13 cellular contexts compared by ENCODE assay signal in the genomic region with DNA sequence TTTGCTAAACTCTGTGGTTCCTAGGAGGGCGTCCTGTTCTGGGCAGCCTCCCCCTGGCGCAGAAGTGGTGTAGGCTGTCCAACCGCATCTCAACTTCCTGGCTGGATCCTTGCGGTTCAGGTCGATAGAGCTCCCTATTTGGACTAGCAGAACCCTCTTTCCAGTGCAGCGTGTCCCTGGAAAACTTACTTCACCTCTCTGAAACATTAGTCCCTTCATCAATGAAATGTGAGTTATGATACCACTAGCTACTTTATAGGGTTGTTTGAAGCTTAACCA. TPM values are rescaled to one million over a fixed set of nuclear protein-coding genes. Genes with fewer than 3 reads are reported as not detected.
A peak's percentile ranks its signal among the peaks of the same experiment; 100 is the strongest.
DNase-seq lines count a peak whose midpoint lies in the region; ATAC-seq, FAIRE-seq and TF ChIP-seq lines count a peak whose summit lies in the region.
"Had no signal": no experiment of that assay in that cellular context is flagged by ENCODE, and none has a peak within 500 bp of the region (broad histone marks: within the 10 kb centered on the region; RNA-seq: fewer than 3 reads in every experiment).

No MANE protein-coding gene starts in this region.

- H3K27ac Mint-ChIP-seq in activated T-cell treated with anti-CD3 and anti-CD28 coated beads, Interleukin-2, amount 50 U/mL, for 72 hours, result no peak overlapping the region
- H3K27ac Mint-ChIP-seq: activated CD4-positive, alpha-beta T cell treated with anti-CD3 and anti-CD28 coated beads, Interleukin-2, amount 10 ng/mL, durations not matched to agents 24 days and 14 days had no signal

- H3K4me1 ChIP-seq in adipocyte (ENCODE audit: control insufficient read depth, insufficient read depth, low read length) (peaks cover 6% of the 10 kb centered on the region), keratinocyte (ENCODE audit: control insufficient read depth, extremely low read depth, insufficient read depth, low read length) (peaks cover 14% of the 10 kb centered on the region), suprapubic skin (peaks cover 24% of the 10 kb centered on the region)
- H3K4me1 ChIP-seq: parathyroid adenoma had no signal

- H3K79me2 ChIP-seq in keratinocyte (ENCODE audit: control insufficient read depth, insufficient read depth, low read length), result no peaks in the 10 kb centered on the region
- H3K79me2 ChIP-seq: parathyroid adenoma had no signal

- ATAC-seq in activated T-cell treated with anti-CD3 and anti-CD28 coated beads, Interleukin-2, amount 50 U/mL, for 72 hours (replicated peaks in 1 of 2), result no peak
- ATAC-seq in HG02588 (IDR thresholded peaks at IDR 0.05; ENCODE audit: unreplicated experiment), result no peak

- TF ChIP-seq EP300 in suprapubic skin (IDR thresholded peaks at IDR 0.05), result no peak

- no peaks in the 10 kb centered on the region for H4K20me1 ChIP-seq in keratinocyte (ENCODE audit: control insufficient read depth, extremely low read depth, insufficient read depth, low read length)

- H3K9me3 Mint-ChIP-seq in activated T-cell treated with anti-CD3 and anti-CD28 coated beads, Interleukin-2, amount 50 U/mL, for 72 hours, result no peaks in the 10 kb centered on the region
- H3K9me3 Mint-ChIP-seq: activated CD4-positive, alpha-beta T cell treated with anti-CD3 and anti-CD28 coated beads, Interleukin-2, amount 10 ng/mL, durations not matched to agents 24 days and 14 days had no signal

- no peaks in the 10 kb centered on the region for H3K9me1 ChIP-seq in keratinocyte (ENCODE audit: control insufficient read depth, extremely low read depth, insufficient read depth, low read length)

- no peaks in the 10 kb centered on the region for H3K36me3 Mint-ChIP-seq in activated T-cell treated with anti-CD3 and anti-CD28 coated beads, Interleukin-2, amount 50 U/mL, for 72 hours (ENCODE audit: insufficient read depth in 2 of 2)

- TF ChIP-seq CTCF in keratinocyte (optimal IDR thresholded peaks at IDR 0.05 in 1 of 3, IDR thresholded peaks at IDR 0.05 in 1 of 3, conservative IDR thresholded peaks at IDR 0.05 in 1 of 3; ENCODE audit: extremely low read depth in 1 of 3, insufficient read depth in 2 of 3, low read length in 3 of 3), result no peak
- TF ChIP-seq CTCF in suprapubic skin (IDR thresholded peaks at IDR 0.05), result no peak

- H3K9ac ChIP-seq in adipocyte (ENCODE audit: low read length), result no peak overlapping the region
- no peak overlapping the region for H3K9ac ChIP-seq in keratinocyte (ENCODE audit: control insufficient read depth, extremely low read depth, insufficient read depth, low read length)
- H3K9ac ChIP-seq: parathyroid adenoma had no signal

- peaks cover 11% of the 10 kb centered on the region for H3K4me1 Mint-ChIP-seq in activated T-cell treated with anti-CD3 and anti-CD28 coated beads, Interleukin-2, amount 50 U/mL, for 72 hours (ENCODE audit: low read depth)

- H3K27me3 ChIP-seq in adipocyte (replicated peaks; ENCODE audit: control insufficient read depth, insufficient read depth, low read length), result no peaks in the 10 kb centered on the region
- H3K27me3 ChIP-seq in keratinocyte (ENCODE audit: control insufficient read depth, extremely low read depth, insufficient read depth, low read length), result no peaks in the 10 kb centered on the region
- peaks cover 9% of the 10 kb centered on the region for H3K27me3 ChIP-seq in suprapubic skin

- H3K9me3 ChIP-seq in adipocyte (ENCODE audit: control insufficient read depth, low read length), result no peaks in the 10 kb centered on the region
- no peaks in the 10 kb centered on the region for H3K9me3 ChIP-seq in keratinocyte (ENCODE audit: control insufficient read depth, low read depth, low read length)
- H3K9me3 ChIP-seq in suprapubic skin, result no peaks in the 10 kb centered on the region

- H3K4me2 ChIP-seq in keratinocyte (ENCODE audit: control insufficient read depth, extremely low read depth, insufficient read depth, low read depth, low read length), result peak overlapping the region; percentile 99

- FAIRE-seq in keratinocyte (lab: Jason Lieb, UNC), result no peak
- FAIRE-seq: frontal cortex, HTR-8/SVneo had no signal

- H3K27me3 Mint-ChIP-seq in activated T-cell treated with anti-CD3 and anti-CD28 coated beads, Interleukin-2, amount 50 U/mL, for 72 hours (ENCODE audit: low read depth), result peaks cover 41% of the 10 kb centered on the region

- in situ Hi-C loops in G401 (cut with HindIII; ENCODE audit: low sequenced_read_pairs), result no loop called here

- dilution Hi-C loops in keratinocyte (cut with MboI; ENCODE audit: extremely low pct_ligation_motif_present, low sequenced_read_pairs), result no loop called here

- H3K36me3 ChIP-seq in adipocyte (ENCODE audit: control insufficient read depth, insufficient read depth, low read length, severe bottlenecking) (no peaks in the 10 kb centered on the region), keratinocyte (ENCODE audit: control insufficient read depth in 2 of 2, extremely low read depth in 1 of 2, insufficient read depth in 2 of 2, low read length in 2 of 2) (no peaks in the 10 kb centered on the region), suprapubic skin (no peaks in the 10 kb centered on the region)

- H3K4me3 ChIP-seq in adipocyte (ENCODE audit: low read length), result peak overlapping the region; percentile 88
- H3K4me3 ChIP-seq in keratinocyte (ENCODE audit: control insufficient read depth in 2 of 3, extremely low read depth in 1 of 3, insufficient read depth in 2 of 3, low read depth in 1 of 3, low read length in 3 of 3), result peak overlapping the region in 2 of 3 experiments; percentile 80 to 81
- H3K4me3 ChIP-seq in suprapubic skin, result peak overlapping the region; percentile 59

- WGBS in suprapubic skin, result 25% methylated on average over 6 of the region's 6 CpGs

- H2AFZ ChIP-seq in keratinocyte (ENCODE audit: control insufficient read depth, low read length), result peak overlapping the region; percentile 95

- H3K27ac ChIP-seq in keratinocyte (ENCODE audit: control insufficient read depth, insufficient read depth, low read length), result no peak overlapping the region
- H3K27ac ChIP-seq in suprapubic skin, result no peak overlapping the region
- H3K27ac ChIP-seq: parathyroid adenoma had no signal

- DNase-seq in activated T-cell treated with anti-CD3 and anti-CD28 coated beads, Interleukin-2, amount 50 U/mL, for 72 hours, result no peak
- no peak for DNase-seq in activated T-cell treated with anti-CD3 and anti-CD28 coated beads, Interleukin-2, amount 50 U/mL, for 1 hour
- no peak for DNase-seq in adipocyte (ENCODE audit: low read depth)
- no peak for DNase-seq in keratinocyte (ENCODE audit: low read depth, low spot score)
- DNase-seq in suprapubic skin (ENCODE audit: low spot score in 2 of 2), result no peak
- DNase-seq in KG1 (lab: John Stamatoyannopoulos, UW), result no peak
- DNase-seq in G401 (ENCODE audit: low spot score), result no peak
- DNase-seq: activated CD4-positive, alpha-beta T cell treated with anti-CD3 and anti-CD28 coated beads, Interleukin-2, amount 10 ng/mL, durations not matched to agents 24 days and 14 days; SHP77 treated with DMSO at 0.1 percent for 48 hours had no signal

- H3K4me3 Mint-ChIP-seq in activated T-cell treated with anti-CD3 and anti-CD28 coated beads, Interleukin-2, amount 50 U/mL, for 72 hours, result peak overlapping the region; percentile 46 to 75
- H3K4me3 Mint-ChIP-seq: activated CD4-positive, alpha-beta T cell treated with anti-CD3 and anti-CD28 coated beads, Interleukin-2, amount 10 ng/mL, durations not matched to agents 24 days and 14 days had no signal

- no peak for TF ChIP-seq POLR2A in suprapubic skin (IDR thresholded peaks at IDR 0.05)

RNA-seq across cellular contexts. Expression of a gene that starts 1.1 kb away (rescaled TPM):
- total RNA-seq in activated T-cell treated with anti-CD3 and anti-CD28 coated beads, Interleukin-2, amount 50 U/mL, for 72 hours, result not detected
- polyA plus RNA-seq in keratinocyte, result 1.4 to 6.7 TPM (median 3.4 TPM) in 3 replicates
- 0.56 TPM for polyA plus RNA-seq in keratinocyte (2011; ENCODE audit: low read depth)
- polyA plus RNA-seq in keratinocyte (2011; cell fraction: cytosol; rRNA removed), result 3.0 and 3.6 TPM in 2 replicates
- polyA plus RNA-seq in keratinocyte (2011; cell fraction: nucleus; rRNA removed), result 3.3 and 3.6 TPM in 2 replicates
- polyA plus RNA-seq in keratinocyte (2012; ENCODE audit: low replicate concordance), result 0.37 and 5.4 TPM in 2 replicates
- polyA minus RNA-seq in keratinocyte, result 1.7 to 9.3 TPM (median 3.5 TPM) in 3 replicates
- 3.1 TPM for polyA minus RNA-seq in keratinocyte (2011; cell fraction: cytosol; rRNA and poly(A)+ RNA removed)
- 2.4 and 3.1 TPM in 2 replicates for polyA minus RNA-seq in keratinocyte (2011; cell fraction: nucleus; rRNA and poly(A)+ RNA removed)
- total RNA-seq in suprapubic skin, result 1 to 10 TPM in 2 of 4 donors, under 1 TPM in 2; 0.76 to 2.2 (median 1.2) TPM
- total RNA-seq in G401 (2014; rRNA removed; shearing (Covaris generic)), result 0.06 and 1.9 TPM in 2 replicates
- total RNA-seq: activated CD4-positive, alpha-beta T cell treated with anti-CD3 and anti-CD28 coated beads, Interleukin-2, amount 10 ng/mL, durations not matched to agents 24 days and 14 days had no signal

RNA-seq across cellular contexts. Expression of a gene that starts 33.1 kb away (rescaled TPM):
- not detected for total RNA-seq in activated T-cell treated with anti-CD3 and anti-CD28 coated beads, Interleukin-2, amount 50 U/mL, for 72 hours
- 0.17 to 0.54 TPM (median 0.30 TPM) in 3 replicates for polyA plus RNA-seq in keratinocyte
- not detected for polyA plus RNA-seq in keratinocyte (2011; ENCODE audit: low read depth)
- polyA plus RNA-seq in keratinocyte (2011; cell fraction: cytosol; rRNA removed), result 0.39 and 0.52 TPM in 2 replicates
- polyA plus RNA-seq in keratinocyte (2011; cell fraction: nucleus; rRNA removed), result 0.39 TPM in 1 of 2 replicates, not detected in the other
- polyA plus RNA-seq in keratinocyte (2012; ENCODE audit: low replicate concordance), result 0.53 TPM in 1 of 2 replicates, not detected in the other
- polyA minus RNA-seq in keratinocyte, result 0.64 to 1.1 TPM in 2 of 3 replicates, not detected in the other
- polyA minus RNA-seq in keratinocyte (2011; cell fraction: cytosol; rRNA and poly(A)+ RNA removed), result not detected
- polyA minus RNA-seq in keratinocyte (2011; cell fraction: nucleus; rRNA and poly(A)+ RNA removed), result not detected in 2 replicates
- under 1 TPM in 1 of 4 donors, not detected in 3; 0.68 TPM for total RNA-seq in suprapubic skin
- not detected in 2 replicates for total RNA-seq in G401 (2014; rRNA removed; shearing (Covaris generic))
- total RNA-seq: activated CD4-positive, alpha-beta T cell treated with anti-CD3 and anti-CD28 coated beads, Interleukin-2, amount 10 ng/mL, durations not matched to agents 24 days and 14 days had no signal
